ENCODE assay signal across 8 cellular contexts in genomic region chr9:113056191-113057106, GRCh38. TPM values are rescaled to one million over a fixed set of nuclear protein-coding genes. Genes with fewer than 3 reads are reported as not detected.
DNase-seq lines count a peak whose midpoint lies in the region; ATAC-seq and TF ChIP-seq lines count a peak whose summit lies in the region.

Gene ZFP37, minus strand, starts transcription at chr9:113056724. Its CDS starts 36 bp downstream, at chr9:113056688.

- peak within 1 kb of the TSS; percentile 95 for H3K9ac ChIP-seq in mesenchymal stem cell (ENCODE audit: low read length)

- H2BK15ac ChIP-seq in mesenchymal stem cell (ENCODE audit: low read depth, poor library complexity, severe bottlenecking): no peak within 1 kb of the TSS

- no peak for TF ChIP-seq CTCF in endothelial cell (IDR thresholded peaks at IDR 0.05; ENCODE audit: unreplicated experiment)

- WGBS in mesenchymal stem cell: 3% methylated on average over 60 of the region's 62 CpGs

- H3K4me3 Mint-ChIP-seq in endothelial cell (ENCODE audit: unreplicated experiment): no peak within 1 kb of the TSS

- no peaks in the 10 kb centered on the region for H3K4me1 ChIP-seq in mesenchymal stem cell (ENCODE audit: control insufficient read depth, insufficient read depth, low read depth, low read length)

- no peak within 1 kb of the TSS for H2BK12ac ChIP-seq in mesenchymal stem cell (ENCODE audit: low read length in 2 of 2)

- peak within 1 kb of the TSS; percentile 70 to 89 for H3K18ac ChIP-seq in mesenchymal stem cell (ENCODE audit: low read depth in 1 of 2, low read length in 2 of 2)

- H4K8ac ChIP-seq in mesenchymal stem cell (ENCODE audit: low read length): peak within 1 kb of the TSS; percentile 99

- H2BK5ac ChIP-seq in mesenchymal stem cell (ENCODE audit: low read depth, low read length, poor library complexity, severe bottlenecking): no peak within 1 kb of the TSS

- H4K91ac ChIP-seq in mesenchymal stem cell (ENCODE audit: low read length): peak within 1 kb of the TSS; percentile 18

- H3K14ac ChIP-seq in mesenchymal stem cell (ENCODE audit: low read length in 2 of 2): peak within 1 kb of the TSS in 1 of 2 experiments; percentile 84

- peak within 1 kb of the TSS; percentile 60 for H3K27ac ChIP-seq in mesenchymal stem cell (ENCODE audit: low read length, poor library complexity, severe bottlenecking)

- H2AK5ac ChIP-seq in mesenchymal stem cell (ENCODE audit: low read length, severe bottlenecking): no peak within 1 kb of the TSS

- peaks cover 0 to 1% of the 10 kb centered on the region in 2 experiments for H3K36me3 ChIP-seq in mesenchymal stem cell (ENCODE audit: control insufficient read depth in 1 of 2, insufficient read depth in 2 of 2, low read depth in 1 of 2, low read length in 2 of 2)

- peak; percentile 97 for ATAC-seq in GM18861 (IDR thresholded peaks at IDR 0.05; ENCODE audit: unreplicated experiment)
- peak; percentile 95 for ATAC-seq in HG03139 (IDR thresholded peaks at IDR 0.05; ENCODE audit: unreplicated experiment)
- ATAC-seq in GM18858 (IDR thresholded peaks at IDR 0.05; ENCODE audit: unreplicated experiment): no peak

- H3K9me3 ChIP-seq in mesenchymal stem cell (ENCODE audit: control insufficient read depth, low read length): peaks cover 61% of the 10 kb centered on the region

- peaks cover 13% of the 10 kb centered on the region for H3K36me3 Mint-ChIP-seq in endothelial cell (ENCODE audit: low read depth, unreplicated experiment)

- peaks cover 14% of the 10 kb centered on the region for H3K9me3 Mint-ChIP-seq in endothelial cell (ENCODE audit: unreplicated experiment)

- H3K27ac Mint-ChIP-seq in endothelial cell (ENCODE audit: unreplicated experiment): no peak within 1 kb of the TSS

- H3K4ac ChIP-seq in mesenchymal stem cell (ENCODE audit: low read depth in 1 of 2, low read length in 2 of 2): peak within 1 kb of the TSS; percentile 62 to 88

- peaks cover 4% of the 10 kb centered on the region for H3K27me3 Mint-ChIP-seq in endothelial cell (ENCODE audit: unreplicated experiment)

- DNase-seq in NCI-H526 treated with DMSO at 0.1 percent for 48 hours (lab: John Stamatoyannopoulos, UW) (peak; percentile 39), endothelial cell (ENCODE audit: low spot score) (peak; percentile 89), mesenchymal stem cell (peak; percentile 90)
- peak; percentile 35 for DNase-seq in activated CD8-positive, alpha-beta memory T cell treated with anti-CD3 and anti-CD28 coated beads, Interleukin-2, amount 50 U/mL, for 24 hours (ENCODE audit: extremely low read depth)
- peak; percentile 51 to 55 (median 53) for DNase-seq in stimulated activated CD4-positive, alpha-beta T cell treated with anti-CD3 and anti-CD28 coated beads, TNF-alpha, amount 100 ng/mL, for 48 hours (ENCODE audit: low read depth in 3 of 3)

- peak within 1 kb of the TSS; percentile 91 for H2AFZ ChIP-seq in mesenchymal stem cell (ENCODE audit: low read depth, low read length)

- peak within 1 kb of the TSS; percentile 86 to 91 for H3K4me3 ChIP-seq in mesenchymal stem cell (ENCODE audit: insufficient read depth in 1 of 2, low read depth in 1 of 2, low read length in 2 of 2)

- H3K4me2 ChIP-seq in mesenchymal stem cell (ENCODE audit: low read length, poor library complexity, severe bottlenecking): peak within 1 kb of the TSS; percentile 81

- peaks cover 27% of the 10 kb centered on the region for H3K79me1 ChIP-seq in mesenchymal stem cell (replicated peaks; ENCODE audit: low read length, poor library complexity, severe bottlenecking)

- H3K23ac ChIP-seq in mesenchymal stem cell (ENCODE audit: low read length in 2 of 2): no peak within 1 kb of the TSS

- no peaks in the 10 kb centered on the region for H3K4me1 Mint-ChIP-seq in endothelial cell (ENCODE audit: unreplicated experiment)

- H3K27me3 ChIP-seq in mesenchymal stem cell (ENCODE audit: control insufficient read depth in 1 of 2, insufficient read depth in 1 of 2, low read length in 2 of 2): no peaks in the 10 kb centered on the region

- H2BK120ac ChIP-seq in mesenchymal stem cell (ENCODE audit: low read depth, low read length): peak within 1 kb of the TSS; percentile 42

RNA-seq across cellular contexts. Expression of gene ZFP37, which starts in this region (rescaled TPM):
- 4.2 TPM for total RNA-seq in endothelial cell (ENCODE audit: unreplicated experiment)
- polyA plus RNA-seq in mesenchymal stem cell (2013, experiment 1 of 2): 1.5 TPM
- polyA plus RNA-seq in mesenchymal stem cell (2013, experiment 2 of 2): 1.6 TPM

Comparison
In these comparisons a context has a peak if more than half of its experiments do, and no peak if none do; other contexts are left out.
1. DNase-seq: peak in every context shown above with its lines; median percentile 90 in mesenchymal stem cell; 89 in endothelial cell; 53 in stimulated activated CD4-positive, alpha-beta T cell treated with anti-CD3 and anti-CD28 coated beads, TNF-alpha, amount 100 ng/mL, for 48 hours; 39 in NCI-H526 treated with DMSO at 0.1 percent for 48 hours; 35 in activated CD8-positive, alpha-beta memory T cell treated with anti-CD3 and anti-CD28 coated beads, Interleukin-2, amount 50 U/mL, for 24 hours.